In genomic region chrX:37755073-37755472, GRCh38 we compare ENCODE assay signal across 8 cellular contexts. TPM values are rescaled to one million over a fixed set of nuclear protein-coding genes. Genes with fewer than 3 reads are reported as not detected.
A peak's percentile ranks its signal among the peaks of the same experiment; 100 is the strongest.
DNase-seq lines count a peak whose midpoint lies in the region; ATAC-seq, FAIRE-seq and TF ChIP-seq lines count a peak whose summit lies in the region.

No MANE protein-coding gene starts in this region.

- no peak for TF ChIP-seq POLR2A in uterus (IDR thresholded peaks at IDR 0.05)

- peaks cover 0 to 4% (median 0%) of the 10 kb centered on the region in 3 donors for H3K27me3 Mint-ChIP-seq in immature natural killer cell (ENCODE audit: low read depth in 3 of 3)

- H4K20me1 ChIP-seq in Loucy (ENCODE audit: insufficient read depth, low read length, poor library complexity, severe bottlenecking) = no peaks in the 10 kb centered on the region

- H3K4me3 Mint-ChIP-seq in immature natural killer cell = no peak overlapping the region

- H3K36me3 ChIP-seq in Loucy (ENCODE audit: insufficient read depth, low read length) (no peaks in the 10 kb centered on the region), uterus (no peaks in the 10 kb centered on the region)

- H3K9me3 Mint-ChIP-seq in immature natural killer cell = peaks cover 0 to 2% (median 0%) of the 10 kb centered on the region in 6 donors

- H3K4me1 ChIP-seq in Loucy (ENCODE audit: insufficient read depth, low read length, poor library complexity, severe bottlenecking) = peaks cover 63% of the 10 kb centered on the region
- H3K4me1 ChIP-seq in uterus = no peaks in the 10 kb centered on the region

- peak overlapping the region; percentile 66 for H3K9ac ChIP-seq in Loucy (ENCODE audit: low read depth, low read length, poor library complexity, severe bottlenecking)

- ATAC-seq in GM18861 (IDR thresholded peaks at IDR 0.05; ENCODE audit: unreplicated experiment) (peak; percentile 92), GM21786 (IDR thresholded peaks at IDR 0.05; ENCODE audit: unreplicated experiment) (peak; percentile 88)

- intact Hi-C loops in uterus (cut with DNase I; ENCODE audit: low total_unique reads) = no loop called here

- H3K9me2 ChIP-seq in Loucy (replicated peaks; ENCODE audit: low read depth, low read length) = no peaks in the 10 kb centered on the region

- H2AFZ ChIP-seq in Loucy (ENCODE audit: low read length) = no peak overlapping the region

- no peak for FAIRE-seq in urothelium cell line (lab: Jason Lieb, UNC)

- H3K27ac ChIP-seq in uterus = no peak overlapping the region

- H3K27me3 ChIP-seq in Loucy (ENCODE audit: insufficient read depth, low read length, poor library complexity, severe bottlenecking) = no peaks in the 10 kb centered on the region
- no peaks in the 10 kb centered on the region for H3K27me3 ChIP-seq in uterus

- no peaks in the 10 kb centered on the region for H3K79me2 ChIP-seq in Loucy (ENCODE audit: insufficient read depth, low read length)

- DNase-seq in immature natural killer cell (peak; percentile 35 to 49 (median 47)), uterus (no peak), dermis blood vessel endothelial cell (no peak), cerebellum (ENCODE audit: low spot score) (no peak), urothelium cell line (ENCODE audit: low spot score) (no peak)

- H3K4me2 ChIP-seq in Loucy (ENCODE audit: low read depth, low read length, poor library complexity, severe bottlenecking) = peak overlapping the region; percentile 69

- TF ChIP-seq CTCF in Loucy (conservative IDR thresholded peaks at IDR 0.05; ENCODE audit: low read length) (no peak), uterus (IDR thresholded peaks at IDR 0.05) (no peak)

- peaks cover 5% of the 10 kb centered on the region; the same call in 1 of the 2 replicates for H3K9me3 ChIP-seq in Loucy (ENCODE audit: insufficient read depth, low read depth, low read length)
- H3K9me3 ChIP-seq in uterus = no peaks in the 10 kb centered on the region

- no peaks in the 10 kb centered on the region for H3K36me3 Mint-ChIP-seq in immature natural killer cell

- H3K4me3 ChIP-seq in Loucy (ENCODE audit: low read length, poor library complexity, severe bottlenecking) = peak overlapping the region; percentile 49
- H3K4me3 ChIP-seq in uterus = no peak overlapping the region

- peaks cover 5 to 7% of the 10 kb centered on the region in 2 donors for H3K4me1 Mint-ChIP-seq in immature natural killer cell

- no peak overlapping the region for H3K27ac Mint-ChIP-seq in immature natural killer cell

- H3F3A ChIP-seq in Loucy (ENCODE audit: low read depth) = peaks cover 18% of the 10 kb centered on the region

RNA-seq across cellular contexts. Expression of gene CYBB, which starts 24.8 kb away (rescaled TPM):
- 1 to 10 TPM; 1.2 to 4.0 (median 2.3) TPM for polyA plus RNA-seq in immature natural killer cell
- total RNA-seq in uterus (10 to 100 TPM; 10.2 to 36.7 (median 21.8) TPM), dermis blood vessel endothelial cell (not detected in 2 replicates), cerebellum (10.3 TPM)

Comparison
In these comparisons a context has a peak if more than half of its experiments do, and no peak if none do; other contexts are left out.
1. DNase-seq: peak in immature natural killer cell (3 of 3); none in uterus (0 of 2), dermis blood vessel endothelial cell (single experiment), cerebellum (single experiment) and urothelium cell line (single experiment).
2. RNA of gene CYBB, which starts 24.8 kb away (total RNA-seq): 10.2 to 36.7 TPM in uterus and 10.3 TPM in cerebellum (single experiment); not detected in dermis blood vessel endothelial cell; every median in the first group is over 10 times any median in the second.